In genomic region chr19:35114656-35115537, GRCh38 we compare ENCODE assay signal across 8 cellular contexts. TPM values are rescaled to one million over a fixed set of nuclear protein-coding genes. Genes with fewer than 3 reads are reported as not detected.
DNase-seq lines count a peak whose midpoint lies in the region; ATAC-seq and TF ChIP-seq lines count a peak whose summit lies in the region.

No MANE protein-coding gene starts in this region.

- H3K27me3 Mint-ChIP-seq in brain: peaks cover 4% of the 10 kb centered on the region

- DNase-seq in CMK (ENCODE audit: low read depth) (peak; percentile 60), UCSD-AML1 (lab: John Stamatoyannopoulos, UW; ENCODE audit: unreplicated experiment) (peak; percentile 67), iPS DF 19.7 (ENCODE audit: low read depth, low spot score) (peak; percentile 63), sciatic nerve (ENCODE audit: low spot score) (peak; percentile 89), mesenteric fat pad (ENCODE audit: low spot score) (no peak), HCEC 1CT (no peak)

- H3K36me3 Mint-ChIP-seq in brain: no peaks in the 10 kb centered on the region

- intact Hi-C loops in sciatic nerve (cut with DNase I): no loop called here

- H3K9ac ChIP-seq in HUES6 (ENCODE audit: low read length): peak overlapping the region; percentile 0

- H3K27ac ChIP-seq in HUES6 (ENCODE audit: low read depth, low read length): no peak overlapping the region

- no peaks in the 10 kb centered on the region for H3K36me3 ChIP-seq in HUES6 (ENCODE audit: control insufficient read depth, insufficient read depth, low read length)

- no peaks in the 10 kb centered on the region for H3K9me3 Mint-ChIP-seq in brain

- H3K4me1 ChIP-seq in HUES6 (ENCODE audit: control insufficient read depth, insufficient read depth, low read length): peaks cover 31% of the 10 kb centered on the region

- peak; percentile 84 for ATAC-seq in sciatic nerve

- H3K27me3 ChIP-seq in HUES6 (ENCODE audit: control insufficient read depth, insufficient read depth, low read length): no peaks in the 10 kb centered on the region; the same call in 1 of the 2 replicates

- peak overlapping the region; percentile 71 to 80 (median 74) for H3K4me3 Mint-ChIP-seq in brain

- H3K27ac Mint-ChIP-seq in brain: peak overlapping the region; percentile 28 to 75 (median 55)

- peak; percentile 91 to 97 for TF ChIP-seq CTCF in brain (conservative IDR thresholded peaks at IDR 0.05)

- H3K4me3 ChIP-seq in HUES6 (ENCODE audit: low read depth, low read length): peak overlapping the region; percentile 49

- H3K4me1 Mint-ChIP-seq in brain: peaks cover 27% of the 10 kb centered on the region

- H3K9me3 ChIP-seq in HUES6 (ENCODE audit: control insufficient read depth, insufficient read depth, low read depth, low read length): no peaks in the 10 kb centered on the region

RNA-seq across cellular contexts. Expression of gene FXYD3, which starts 0.7 kb away (rescaled TPM):
- polyA plus RNA-seq in brain (ENCODE audit: insufficient read depth, low read depth, low replicate concordance): 0.78 TPM
- 24.1 TPM for total RNA-seq in sciatic nerve
- total RNA-seq in mesenteric fat pad: 1.3 TPM

RNA-seq across cellular contexts. Expression of gene LGI4, which starts 20.0 kb away (rescaled TPM):
- 29.2 TPM for polyA plus RNA-seq in brain (ENCODE audit: insufficient read depth, low read depth, low replicate concordance)
- total RNA-seq in sciatic nerve: 244 TPM
- 7.7 TPM for total RNA-seq in mesenteric fat pad

RNA-seq across cellular contexts. Expression of gene FXYD1, which starts 23.7 kb away (rescaled TPM):
- polyA plus RNA-seq in brain (ENCODE audit: insufficient read depth, low read depth, low replicate concordance): 164 TPM
- 460 TPM for total RNA-seq in sciatic nerve
- 47.3 TPM for total RNA-seq in mesenteric fat pad

RNA-seq across cellular contexts. Expression of gene FXYD7, which starts 28.2 kb away (rescaled TPM):
- 106 TPM for polyA plus RNA-seq in brain (ENCODE audit: insufficient read depth, low read depth, low replicate concordance)
- total RNA-seq in sciatic nerve (5.5 TPM), mesenteric fat pad (0.48 TPM)

RNA-seq across cellular contexts. Expression of gene FXYD5, which starts 39.6 kb away (rescaled TPM):
- polyA plus RNA-seq in brain (ENCODE audit: insufficient read depth, low read depth, low replicate concordance): 26.0 TPM
- total RNA-seq in sciatic nerve (92.9 TPM), mesenteric fat pad (73.4 TPM)

Comparison
In these comparisons a context has a peak if more than half of its experiments do, and no peak if none do; other contexts are left out.
1. DNase-seq: peak in CMK (single experiment), UCSD-AML1 (single experiment), iPS DF 19.7 (single experiment) and sciatic nerve (single experiment); none in mesenteric fat pad (single experiment) and HCEC 1CT (single experiment).
2. RNA of gene FXYD3, which starts 0.7 kb away (total RNA-seq): 24.1 TPM in sciatic nerve (single experiment); 1.3 TPM in mesenteric fat pad (single experiment); every median in the first group is over 10 times any median in the second.
3. RNA of gene LGI4, which starts 20.0 kb away (total RNA-seq): 244 TPM in sciatic nerve (single experiment); 7.7 TPM in mesenteric fat pad (single experiment); every median in the first group is over 10 times any median in the second.